8 cellular contexts compared by ENCODE assay signal in the genomic region with DNA sequence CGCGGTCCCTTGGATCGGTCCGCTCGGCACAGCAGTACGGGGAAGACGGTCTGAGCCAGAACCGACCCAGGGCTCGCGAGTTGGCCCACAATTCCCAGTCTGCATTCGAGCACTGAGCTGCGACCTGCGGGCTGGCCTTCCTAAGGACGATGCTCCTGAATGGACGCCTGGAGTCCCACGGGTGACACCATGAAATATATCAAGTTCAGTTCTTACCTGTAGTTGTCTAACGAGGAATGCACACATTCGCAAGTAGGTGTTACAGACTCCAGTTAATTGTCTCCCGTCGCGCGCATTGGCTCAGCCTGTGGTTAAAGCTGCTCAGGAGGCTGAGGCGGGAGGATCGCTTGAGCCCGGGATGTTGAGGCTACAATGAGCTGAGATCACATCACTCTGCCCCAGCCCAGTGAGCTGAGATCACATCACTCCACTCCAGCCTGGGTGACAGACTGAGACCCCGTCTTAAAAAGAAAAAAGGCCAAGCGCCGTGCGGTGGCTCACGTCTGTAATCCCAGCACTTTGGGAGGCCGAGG. TPM values are rescaled to one million over a fixed set of nuclear protein-coding genes. Genes with fewer than 3 reads are reported as not detected.
A peak's percentile ranks its signal among the peaks of the same experiment; 100 is the strongest.
DNase-seq lines count a peak whose midpoint lies in the region; ATAC-seq and TF ChIP-seq lines count a peak whose summit lies in the region.

No MANE protein-coding gene starts in this region.

- TF ChIP-seq POLR2A in heart left ventricle (IDR thresholded peaks at IDR 0.05), result no peak

- peak overlapping the region; percentile 94 for H3K4me3 Mint-ChIP-seq in activated B cell treated with CpG ODN at 0.5 μM for 24 hours

- ATAC-seq in activated B cell treated with CpG ODN at 0.5 μM for 24 hours (ENCODE audit: low read depth) (no peak), heart left ventricle (no peak), GM19035 (IDR thresholded peaks at IDR 0.05; ENCODE audit: unreplicated experiment) (no peak), HG02759 (IDR thresholded peaks at IDR 0.05; ENCODE audit: unreplicated experiment) (no peak)

- H3K27me3 ChIP-seq in heart left ventricle (no peaks in the 10 kb centered on the region), skeletal muscle satellite cell (ENCODE audit: control insufficient read depth, insufficient read depth, low read length) (no peaks in the 10 kb centered on the region)

- CTCF ChIA-PET in HEK293 (lab: Yijun Ruan, JAX) (interaction anchor here (0.6 to 1.7 kb wide), 10 partner anchors 12 to 406 kb away, joined by 3 to 9 read pairs (median 3); no protein-coding TSS in a partner anchor), activated B cell treated with CpG ODN at 0.5 μM for 24 hours (lab: Charles Lee) (interaction anchor here (1.2 to 3.3 kb wide), 3 partner anchors 28 to 179 kb away, joined by 3 to 21 read pairs (median 13); a partner anchor contains a TSS)

- H3K4me1 ChIP-seq in HEK293 (ENCODE audit: control insufficient read depth, insufficient read depth, low read length), result no peaks in the 10 kb centered on the region
- peaks cover 0 to 36% (median 12%) of the 10 kb centered on the region in 12 donors for H3K4me1 ChIP-seq in heart left ventricle
- peaks cover 5% of the 10 kb centered on the region for H3K4me1 ChIP-seq in skeletal muscle satellite cell (ENCODE audit: control insufficient read depth, insufficient read depth, low read length)

- H3K4me3 ChIP-seq in HEK293 (ENCODE audit: low read depth, low read length), result peak overlapping the region; percentile 74
- peak overlapping the region; percentile 49 to 89 (median 74) for H3K4me3 ChIP-seq in heart left ventricle
- peak overlapping the region; percentile 83 for H3K4me3 ChIP-seq in skeletal muscle satellite cell (ENCODE audit: low read length)

- peaks cover 20% of the 10 kb centered on the region for H3K4me1 Mint-ChIP-seq in activated B cell treated with CpG ODN at 0.5 μM for 24 hours

- H3K9me3 Mint-ChIP-seq in activated B cell treated with CpG ODN at 0.5 μM for 24 hours, result no peaks in the 10 kb centered on the region

- H3K36me3 Mint-ChIP-seq in activated B cell treated with CpG ODN at 0.5 μM for 24 hours (ENCODE audit: low read depth), result peaks cover 22% of the 10 kb centered on the region

- TF ChIP-seq CTCF in HEK293 (tag by site-specific recombination; IDR thresholded peaks at IDR 0.05) (no peak), activated B cell treated with CpG ODN at 0.5 μM for 24 hours (IDR thresholded peaks at IDR 0.05) (no peak), heart left ventricle (IDR thresholded peaks at IDR 0.05) (no peak)

- H3K27me3 Mint-ChIP-seq in activated B cell treated with CpG ODN at 0.5 μM for 24 hours, result peaks cover 2% of the 10 kb centered on the region

- H3K9me3 ChIP-seq in HEK293 (ENCODE audit: control insufficient read depth, insufficient read depth, low read depth, low read length) (no peaks in the 10 kb centered on the region), heart left ventricle (no peaks in the 10 kb centered on the region), skeletal muscle satellite cell (replicated peaks; ENCODE audit: low read length) (no peaks in the 10 kb centered on the region)

- POLR2A ChIA-PET in HEK293 (lab: Yijun Ruan, JAX), result interaction anchor here (1.4 to 3.0 kb wide), 2 partner anchors 31 to 179 kb away, joined by 4 to 14 read pairs; a partner anchor contains a TSS
- POLR2A ChIA-PET in activated B cell treated with CpG ODN at 0.5 μM for 24 hours (lab: Charles Lee), result interaction anchor here (0.8 to 2.8 kb wide), 5 partner anchors 31 to 534 kb away, joined by 3 to 23 read pairs (median 7); a partner anchor contains a TSS

- peak overlapping the region; percentile 89 for H3K27ac Mint-ChIP-seq in activated B cell treated with CpG ODN at 0.5 μM for 24 hours

- H3K27ac ChIP-seq in HEK293 (ENCODE audit: extremely low read depth, low read depth, low read length) (peak overlapping the region; percentile 80; the same call in 1 of the 2 replicates), heart left ventricle (peak overlapping the region in 11 of 12 donors; percentile 88 to 97 (median 92))

- H3K4me2 ChIP-seq in skeletal muscle satellite cell (ENCODE audit: low read length), result peak overlapping the region; percentile 96

- intact Hi-C loops in activated B cell treated with CpG ODN at 0.5 μM for 24 hours (cut with micrococcal nuclease), result loop anchor here (2.0 to 10.0 kb wide), 4 partner anchors 41 to 1582 kb away; a partner anchor contains a TSS
- intact Hi-C loops in heart left ventricle (cut with DNase I), result no loop called here

- H3K36me3 ChIP-seq in HEK293 (ENCODE audit: control insufficient read depth in 2 of 2, insufficient read depth in 1 of 2, low read length in 2 of 2), result peaks cover 11 to 25% of the 10 kb centered on the region in 2 experiments
- H3K36me3 ChIP-seq in heart left ventricle, result peaks cover 0 to 25% (median 12%) of the 10 kb centered on the region in 9 donors
- peaks cover 7% of the 10 kb centered on the region for H3K36me3 ChIP-seq in skeletal muscle satellite cell (ENCODE audit: insufficient read depth, low read length)

- DNase-seq in activated B cell treated with CpG ODN at 0.5 μM for 24 hours (no peak), heart left ventricle (no peak), SKM-1 treated with dmso at 0.1 percent for 144 hours (lab: John Stamatoyannopoulos, UW; ENCODE audit: unreplicated experiment) (no peak), NCI-H510A treated with DMSO at 0.1 percent for 48 hours (lab: John Stamatoyannopoulos, UW) (no peak)

- WGBS in heart left ventricle, 4 donors, result 53 to 61% (median 55%) methylated on average over 25 to 31 of the region's 31 CpGs

- peak overlapping the region; percentile 92 for H3K9ac ChIP-seq in skeletal muscle satellite cell (ENCODE audit: low read depth, low read length)

TF ChIP-seq in HEK293, 187 proteins besides CTCF, POLR2A, EP300 and RAD21:
- TF ChIP-seq ZXDB (tag by site-specific recombination; IDR thresholded peaks at IDR 0.05) (peak; percentile 4; the same call in 1 of the 2 replicates), BCL11B (tag by site-specific recombination; IDR thresholded peaks at IDR 0.05; ENCODE audit: low read depth) (no peak), ZNF2 (tag by site-specific recombination; IDR thresholded peaks at IDR 0.05) (peak; percentile 81)

RNA-seq across cellular contexts. Expression of a gene that starts 0.8 kb away (rescaled TPM):
- total RNA-seq in activated B cell treated with CpG ODN at 0.5 μM for 24 hours, result 5.0 and 6.8 TPM in 2 replicates
- 10 to 100 TPM in 6 of 9 donors, 1 to 10 TPM in 3; 6.4 to 22.1 (median 15.6) TPM for total RNA-seq in heart left ventricle
- 1 to 10 TPM; 4.7 to 5.1 TPM for polyA plus RNA-seq in heart left ventricle
- 7.2 and 7.9 TPM in 2 replicates for total RNA-seq in skeletal muscle satellite cell (2012; rRNA removed)

RNA-seq across cellular contexts. Expression of a gene that starts 30.9 kb away (rescaled TPM):
- total RNA-seq in activated B cell treated with CpG ODN at 0.5 μM for 24 hours (21.6 and 24.4 TPM in 2 replicates), heart left ventricle (10 to 100 TPM; 18.7 to 34.1 (median 28.0) TPM)
- 1 to 10 TPM; 7.1 to 9.5 TPM for polyA plus RNA-seq in heart left ventricle
- total RNA-seq in skeletal muscle satellite cell (2012; rRNA removed), result 6.6 and 9.6 TPM in 2 replicates
